Comparison of ENCODE assay signal across 34 cellular contexts in the genomic region with DNA sequence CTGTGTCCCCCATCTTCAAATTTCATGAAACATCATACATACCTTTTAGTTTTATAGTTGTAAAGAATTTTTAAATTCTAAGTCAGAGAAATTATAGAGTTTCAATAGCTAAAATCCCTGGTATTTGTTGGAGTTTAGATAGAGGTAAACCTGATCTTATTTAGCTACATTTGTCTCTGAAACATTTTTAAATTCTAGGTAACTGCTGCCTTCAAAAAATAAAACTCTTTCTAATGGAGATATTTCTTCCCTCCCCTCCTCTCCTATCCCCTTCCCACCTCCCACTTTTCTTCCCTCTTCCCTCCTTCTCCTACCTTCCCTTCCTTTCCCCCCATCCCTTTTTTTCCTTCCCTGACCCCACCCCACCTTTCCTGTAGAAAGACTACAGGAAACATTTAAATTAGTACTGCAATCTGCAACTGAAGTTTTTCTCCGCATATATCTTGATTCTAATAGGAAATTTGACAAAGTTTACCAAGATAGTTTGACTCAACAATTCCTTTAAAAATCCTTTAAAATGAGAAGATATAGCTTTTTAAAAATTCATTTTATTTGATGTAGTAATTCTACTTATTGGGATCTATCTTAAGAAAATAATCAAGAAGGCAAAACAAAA. TPM values are rescaled to one million over a fixed set of nuclear protein-coding genes. Genes with fewer than 3 reads are reported as not detected.
"Had no signal": no experiment of that assay in that cellular context is flagged by ENCODE, and none has a peak within 500 bp of the region (broad histone marks: within the 10 kb centered on the region; RNA-seq: fewer than 3 reads in every experiment).

No MANE protein-coding gene starts in this region.

- H3K4me3 ChIP-seq: MG63 had no signal

- H3K36me3 ChIP-seq: MG63 had no signal

- H3K9me3 ChIP-seq: MG63 had no signal

- DNase-seq: Karpas-422, MG63, MM.1S, NCI-H1048, NCI-H1092, NCI-H1092 treated with DMSO at 0.1 percent for 48 hours, NCI-H1105, NCI-H1105 treated with DMSO at 0.1 percent for 48 hours, NCI-H1417, NCI-H1417 treated with DMSO at 0.1 percent for 48 hours, NCI-H1436, NCI-H1436 treated with DMSO at 0.1 percent for 48 hours, NCI-H146, NCI-H1694, NCI-H1694 treated with DMSO at 0.1 percent for 48 hours, NCI-H187, NCI-H187 treated with DMSO at 0.1 percent for 48 hours, NCI-H1930, NCI-H2029, NCI-H2029 treated with DMSO at 0.1 percent for 48 hours, NCI-H2081, NCI-H2081 treated with DMSO at 0.1 percent for 48 hours, NCI-H2107, NCI-H2171, NCI-H2171 treated with DMSO at 0.1 percent for 48 hours, NCI-H2227 treated with DMSO at 0.1 percent for 48 hours, NCI-H226, NCI-H345, NCI-H446, NCI-H446 treated with DMSO at 0.1 percent for 48 hours, NCI-H510A, NCI-H510A treated with DMSO at 0.1 percent for 48 hours had no signal

RNA-seq across cellular contexts. Expression of gene TACR1, which starts 4.1 kb away (rescaled TPM):
- total RNA-seq: LHCN-M2, MCF 10A had no signal
